In the genomic region with DNA sequence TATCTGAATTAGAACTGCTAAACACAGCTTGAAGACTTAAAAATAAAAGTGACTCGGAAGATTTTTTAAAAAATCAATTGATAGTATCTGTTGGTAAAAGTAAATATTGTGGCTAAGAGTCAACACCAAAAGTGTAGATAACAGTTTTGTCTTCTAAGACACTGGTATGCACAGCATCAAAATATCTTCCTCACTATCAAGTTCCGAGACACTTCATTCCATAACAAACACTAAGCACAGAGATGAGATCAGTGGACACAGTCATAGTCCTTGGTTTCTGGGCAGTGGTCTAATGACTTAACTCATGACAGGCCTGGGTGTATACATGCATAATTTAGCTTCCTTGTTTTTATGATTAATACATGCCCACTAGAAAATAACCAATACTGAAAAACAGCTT, we compare ENCODE assay signal across 9 cellular contexts.
DNase-seq lines count a peak whose midpoint lies in the region; ATAC-seq and TF ChIP-seq lines count a peak whose summit lies in the region.
"Had no signal": no experiment of that assay in that cellular context is flagged by ENCODE, and none has a peak within 500 bp of the region (broad histone marks: within the 10 kb centered on the region; RNA-seq: fewer than 3 reads in every experiment).

No MANE protein-coding gene starts in this region.

- 70% methylated on average over 2 of the region's 2 CpGs for WGBS in hepatocyte (ENCODE audit: low lambda C conversion rate, missing lambda C conversion rate)

- no peaks in the 10 kb centered on the region for H3K9me3 ChIP-seq in hepatocyte (ENCODE audit: low read depth)

- H3K27ac Mint-ChIP-seq in activated naive CD8-positive, alpha-beta T cell, result peak overlapping the region; percentile 89
- peak overlapping the region; percentile 42 for H3K27ac Mint-ChIP-seq in stimulated activated naive CD8-positive, alpha-beta T cell treated with anti-CD3 and anti-CD28 coated beads, Interleukin-15, Interleukin-2, amounts not matched to agents 100 ng/mL and 50 ng/mL, for 24 hours

- H3K36me3 ChIP-seq in hepatocyte (replicated peaks; ENCODE audit: insufficient read depth, low read depth), result no peaks in the 10 kb centered on the region

- ATAC-seq in GM21447 (IDR thresholded peaks at IDR 0.05; ENCODE audit: unreplicated experiment), result no peak

- TF ChIP-seq CTCF in hepatocyte (IDR thresholded peaks at IDR 0.05; ENCODE audit: poor library complexity), result no peak

- no peaks in the 10 kb centered on the region for H3K9me3 Mint-ChIP-seq in activated naive CD8-positive, alpha-beta T cell (ENCODE audit: low read depth)
- no peaks in the 10 kb centered on the region for H3K9me3 Mint-ChIP-seq in stimulated activated naive CD8-positive, alpha-beta T cell treated with anti-CD3 and anti-CD28 coated beads, Interleukin-15, Interleukin-2, amounts not matched to agents 100 ng/mL and 50 ng/mL, for 24 hours

- peak overlapping the region; percentile 31 for H3K4me2 ChIP-seq in hepatocyte

- peaks cover 29% of the 10 kb centered on the region for H3K4me1 Mint-ChIP-seq in activated naive CD8-positive, alpha-beta T cell (ENCODE audit: low read depth)
- peaks cover 16% of the 10 kb centered on the region for H3K4me1 Mint-ChIP-seq in stimulated activated naive CD8-positive, alpha-beta T cell treated with anti-CD3 and anti-CD28 coated beads, Interleukin-15, Interleukin-2, amounts not matched to agents 100 ng/mL and 50 ng/mL, for 24 hours (ENCODE audit: low read depth)

- H3K27me3 ChIP-seq in hepatocyte, result no peaks in the 10 kb centered on the region

- peak; percentile 8 for DNase-seq in NCI-H2029 (lab: John Stamatoyannopoulos, UW)
- DNase-seq in NCI-H2029 treated with DMSO at 0.1 percent for 48 hours (lab: John Stamatoyannopoulos, UW), result no peak
- no peak for DNase-seq in hepatocyte (ENCODE audit: low spot score)
- DNase-seq in foreskin melanocyte, result no peak
- no peak for DNase-seq in stimulated activated CD4-positive, alpha-beta T cell treated with anti-CD3 and anti-CD28 coated beads, Interleukin-12 subunit alpha, Interleukin-12 subunit beta, amount 100 ng/mL, for 4 hours

- H3K9me2 ChIP-seq in hepatocyte (replicated peaks; ENCODE audit: insufficient read depth), result no peaks in the 10 kb centered on the region

- no peaks in the 10 kb centered on the region for H3K27me3 Mint-ChIP-seq in activated naive CD8-positive, alpha-beta T cell
- H3K27me3 Mint-ChIP-seq in stimulated activated naive CD8-positive, alpha-beta T cell treated with anti-CD3 and anti-CD28 coated beads, Interleukin-15, Interleukin-2, amounts not matched to agents 100 ng/mL and 50 ng/mL, for 24 hours, result no peaks in the 10 kb centered on the region

- H3K4me1 ChIP-seq in hepatocyte (ENCODE audit: insufficient read depth), result peaks cover 8% of the 10 kb centered on the region

- peak overlapping the region; percentile 5 for H3K27ac ChIP-seq in hepatocyte
- H3K27ac ChIP-seq: 22Rv1 had no signal

- no peak overlapping the region for H3K4me3 ChIP-seq in hepatocyte

- peak overlapping the region; percentile 80 for H3K4me3 Mint-ChIP-seq in activated naive CD8-positive, alpha-beta T cell
- peak overlapping the region; percentile 65 for H3K4me3 Mint-ChIP-seq in stimulated activated naive CD8-positive, alpha-beta T cell treated with anti-CD3 and anti-CD28 coated beads, Interleukin-15, Interleukin-2, amounts not matched to agents 100 ng/mL and 50 ng/mL, for 24 hours

- no peak overlapping the region for H2AFZ ChIP-seq in hepatocyte

- H4K20me1 ChIP-seq in hepatocyte (ENCODE audit: insufficient read depth, poor library complexity, severe bottlenecking), result no peaks in the 10 kb centered on the region

- H3K36me3 Mint-ChIP-seq in activated naive CD8-positive, alpha-beta T cell, result peaks cover 13% of the 10 kb centered on the region
- H3K36me3 Mint-ChIP-seq in stimulated activated naive CD8-positive, alpha-beta T cell treated with anti-CD3 and anti-CD28 coated beads, Interleukin-15, Interleukin-2, amounts not matched to agents 100 ng/mL and 50 ng/mL, for 24 hours (ENCODE audit: low read depth), result peaks cover 10% of the 10 kb centered on the region

- H3K79me2 ChIP-seq in hepatocyte, result no peaks in the 10 kb centered on the region
